Comparison of ENCODE assay signal across 16 cellular contexts in the genomic region with DNA sequence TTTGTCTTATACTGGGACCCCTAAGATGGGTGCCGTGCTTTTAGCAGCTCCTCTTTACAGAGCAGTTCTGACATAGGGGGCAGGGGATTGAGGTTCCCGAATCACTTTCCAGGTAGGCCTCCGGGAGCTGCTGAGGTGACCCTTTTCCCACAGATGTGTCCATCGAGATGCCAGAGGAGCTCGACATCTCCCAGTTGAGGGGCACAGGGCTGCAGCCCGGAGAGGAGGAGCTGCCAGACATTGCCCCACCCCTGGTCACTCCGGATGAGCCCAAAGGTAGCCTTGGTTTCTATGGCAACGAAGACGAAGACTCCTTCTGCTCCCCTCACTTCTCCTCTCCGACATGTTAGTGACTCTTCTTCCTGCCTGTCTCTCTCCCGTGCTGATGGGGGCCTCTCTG. TPM values are rescaled to one million over a fixed set of nuclear protein-coding genes. Genes with fewer than 3 reads are reported as not detected.
DNase-seq lines count a peak whose midpoint lies in the region; FAIRE-seq and TF ChIP-seq lines count a peak whose summit lies in the region.
"Had no signal": no experiment of that assay in that cellular context is flagged by ENCODE, and none has a peak within 500 bp of the region (broad histone marks: within the 10 kb centered on the region; RNA-seq: fewer than 3 reads in every experiment).

No MANE protein-coding gene starts in this region.

- H2BK5ac ChIP-seq in neuronal stem cell (ENCODE audit: low read length), result no peak overlapping the region

- H3K36me3 Mint-ChIP-seq in T-helper 2 cell treated with Interferon-gamma antibody and Interleukin-4, amounts not matched to agents 5 μg/mL and 100 μg/mL, for 36 hours (ENCODE audit: low read depth), result peaks cover 53% of the 10 kb centered on the region
- peaks cover 31% of the 10 kb centered on the region for H3K36me3 Mint-ChIP-seq in astrocyte (ENCODE audit: low read depth, unreplicated experiment)
- peaks cover 46 to 68% of the 10 kb centered on the region in 2 donors for H3K36me3 Mint-ChIP-seq in CD4-positive, alpha-beta memory T cell

- H4K91ac ChIP-seq in neuronal stem cell (ENCODE audit: low read depth, low read length, poor library complexity), result no peak overlapping the region

- no peak overlapping the region for H4K8ac ChIP-seq in neuronal stem cell (ENCODE audit: low read depth, low read length)

- H3K9ac ChIP-seq in astrocyte (ENCODE audit: low read length) (no peak overlapping the region), neuronal stem cell (ENCODE audit: low read depth, low read length, poor library complexity) (no peak overlapping the region)
- H3K9ac ChIP-seq: BLaER1, GM23248 had no signal

- peaks cover 6% of the 10 kb centered on the region for H4K20me1 ChIP-seq in astrocyte (ENCODE audit: insufficient read depth, low read length)

- H3K79me2 ChIP-seq in astrocyte (ENCODE audit: insufficient read depth, low read length), result peaks cover 7% of the 10 kb centered on the region

- H3K23ac ChIP-seq in neuronal stem cell (ENCODE audit: low read depth, low read length, poor library complexity), result peak overlapping the region; percentile 16

- H3K27me3 Mint-ChIP-seq in T-helper 2 cell treated with Interferon-gamma antibody and Interleukin-4, amounts not matched to agents 5 μg/mL and 100 μg/mL, for 36 hours (ENCODE audit: low read depth), result no peaks in the 10 kb centered on the region
- no peaks in the 10 kb centered on the region for H3K27me3 Mint-ChIP-seq in astrocyte (ENCODE audit: low read depth, unreplicated experiment)
- no peaks in the 10 kb centered on the region for H3K27me3 Mint-ChIP-seq in CD4-positive, alpha-beta memory T cell

- FAIRE-seq in astrocyte (lab: Jason Lieb, UNC), result no peak
- FAIRE-seq: GM18507, HepG2, HTR-8/SVneo had no signal

- H2BK120ac ChIP-seq in neuronal stem cell (ENCODE audit: low read depth, low read length), result no peak overlapping the region

- H3K9me3 ChIP-seq in astrocyte (ENCODE audit: insufficient read depth, low read depth, low read length), result no peaks in the 10 kb centered on the region
- peaks cover 0 to 2% of the 10 kb centered on the region in 2 donors for H3K9me3 ChIP-seq in neuronal stem cell (replicated peaks in 1 of 2; ENCODE audit: control insufficient read depth in 2 of 2, insufficient read depth in 1 of 2, low read depth in 1 of 2, low read length in 2 of 2)
- no peaks in the 10 kb centered on the region for H3K9me3 ChIP-seq in CD4-positive, alpha-beta memory T cell (ENCODE audit: control insufficient read depth in 1 of 2, low read length in 2 of 2)
- no peaks in the 10 kb centered on the region for H3K9me3 ChIP-seq in SJCRH30 (replicated peaks)
- H3K9me3 ChIP-seq: BLaER1 had no signal

- DNase-seq in T-helper 2 cell treated with Interferon-gamma antibody and Interleukin-4, amounts not matched to agents 5 μg/mL and 100 μg/mL, for 36 hours (ENCODE audit: low spot score), result no peak
- DNase-seq in T-helper 2 cell (no peak), astrocyte (ENCODE audit: low read depth) (no peak), neuronal stem cell (ENCODE audit: low spot score) (no peak), SJCRH30 (no peak), NCI-H82 treated with DMSO at 0.1 percent for 48 hours (lab: John Stamatoyannopoulos, UW; ENCODE audit: unreplicated experiment) (no peak)
- DNase-seq in CD4-positive, alpha-beta memory T cell, result no peak
- DNase-seq: 8988T, AML-193, DMS53, GM23248, H7 had no signal

- no peak overlapping the region for H2BK12ac ChIP-seq in neuronal stem cell (ENCODE audit: low read length)

- intact Hi-C loops in CD4-positive, alpha-beta memory T cell (cut with micrococcal nuclease), result no loop called here

- H3K4me1 ChIP-seq in astrocyte (ENCODE audit: insufficient read depth, low read length), result peaks cover 7% of the 10 kb centered on the region
- H3K4me1 ChIP-seq in neuronal stem cell (ENCODE audit: control insufficient read depth in 2 of 2, insufficient read depth in 1 of 2, low read depth in 1 of 2, low read length in 2 of 2), result peaks cover 5 to 12% of the 10 kb centered on the region in 2 donors
- H3K4me1 ChIP-seq in CD4-positive, alpha-beta memory T cell (ENCODE audit: insufficient read depth, low read length), result peaks cover 8% of the 10 kb centered on the region
- peaks cover 3% of the 10 kb centered on the region; the same call in 1 of the 2 replicates for H3K4me1 ChIP-seq in SJCRH30

- H2BK15ac ChIP-seq in neuronal stem cell (ENCODE audit: low read length), result no peak overlapping the region

- H3K4me3 Mint-ChIP-seq in T-helper 2 cell treated with Interferon-gamma antibody and Interleukin-4, amounts not matched to agents 5 μg/mL and 100 μg/mL, for 36 hours, result no peak overlapping the region
- no peak overlapping the region for H3K4me3 Mint-ChIP-seq in astrocyte (ENCODE audit: unreplicated experiment)
- no peak overlapping the region for H3K4me3 Mint-ChIP-seq in CD4-positive, alpha-beta memory T cell

- H2AK5ac ChIP-seq in neuronal stem cell (ENCODE audit: low read depth, low read length), result no peak overlapping the region

- POLR2A ChIA-PET in CD4-positive, alpha-beta memory T cell (lab: Charles Lee; ENCODE audit: partially characterized antibody), result interaction anchor here (0.9 to 1.0 kb wide), 2 partner anchors 28 to 85 kb away, joined by 3 read pairs; no protein-coding TSS in a partner anchor

- no peak overlapping the region for H3K18ac ChIP-seq in neuronal stem cell (ENCODE audit: low read length)

- H3K4ac ChIP-seq in neuronal stem cell (ENCODE audit: low read length), result no peak overlapping the region

- peaks cover 7% of the 10 kb centered on the region for H3K4me1 Mint-ChIP-seq in T-helper 2 cell treated with Interferon-gamma antibody and Interleukin-4, amounts not matched to agents 5 μg/mL and 100 μg/mL, for 36 hours (ENCODE audit: low read depth)
- H3K4me1 Mint-ChIP-seq in astrocyte (ENCODE audit: low read depth, unreplicated experiment), result no peaks in the 10 kb centered on the region
- H3K4me1 Mint-ChIP-seq in CD4-positive, alpha-beta memory T cell, result peaks cover 3 to 12% (median 6%) of the 10 kb centered on the region in 4 donors

- no peak overlapping the region for H3K27ac ChIP-seq in astrocyte (ENCODE audit: low read depth, low read length)
- no peak overlapping the region for H3K27ac ChIP-seq in neuronal stem cell (replicated peaks; ENCODE audit: low read length)
- no peak overlapping the region for H3K27ac ChIP-seq in CD4-positive, alpha-beta memory T cell (ENCODE audit: low read depth, low read length)
- H3K27ac ChIP-seq in SJCRH30, result no peak overlapping the region
- H3K27ac ChIP-seq: BLaER1, GM23248 had no signal

- CTCF ChIA-PET in CD4-positive, alpha-beta memory T cell (lab: Charles Lee; ENCODE audit: partially characterized antibody), result interaction anchor here (1.0 to 1.1 kb wide), 3 partner anchors 9 to 28 kb away, joined by 3 read pairs; no protein-coding TSS in a partner anchor

- peaks cover 35% of the 10 kb centered on the region for H3K36me3 ChIP-seq in astrocyte (ENCODE audit: insufficient read depth, low read length)
- peaks cover 51 to 82% of the 10 kb centered on the region in 2 donors for H3K36me3 ChIP-seq in neuronal stem cell (replicated peaks in 1 of 2; ENCODE audit: control insufficient read depth in 2 of 2, insufficient read depth in 2 of 2, low read length in 2 of 2)
- peaks cover 50% of the 10 kb centered on the region for H3K36me3 ChIP-seq in CD4-positive, alpha-beta memory T cell (ENCODE audit: insufficient read depth, low read length)
- peaks cover 44% of the 10 kb centered on the region for H3K36me3 ChIP-seq in SJCRH30

- no peak for TF ChIP-seq CTCF in astrocyte (IDR thresholded peaks at IDR 0.05; ENCODE audit: insufficient read depth, low read depth, low read length)

- no peaks in the 10 kb centered on the region for H3K79me1 ChIP-seq in neuronal stem cell (ENCODE audit: low read depth, low read length)

- no peaks in the 10 kb centered on the region for H3K27me3 ChIP-seq in astrocyte (ENCODE audit: insufficient read depth, low read length)
- no peaks in the 10 kb centered on the region for H3K27me3 ChIP-seq in neuronal stem cell (ENCODE audit: control insufficient read depth in 3 of 3, insufficient read depth in 3 of 3, low read depth in 1 of 3, low read length in 3 of 3)
- no peaks in the 10 kb centered on the region for H3K27me3 ChIP-seq in CD4-positive, alpha-beta memory T cell (ENCODE audit: insufficient read depth, low read length)
- no peaks in the 10 kb centered on the region for H3K27me3 ChIP-seq in SJCRH30
- H3K27me3 ChIP-seq: BLaER1 had no signal

- H3K27ac Mint-ChIP-seq in T-helper 2 cell treated with Interferon-gamma antibody and Interleukin-4, amounts not matched to agents 5 μg/mL and 100 μg/mL, for 36 hours, result peak overlapping the region; percentile 58
- peak overlapping the region; percentile 34 for H3K27ac Mint-ChIP-seq in astrocyte (ENCODE audit: unreplicated experiment)
- peak overlapping the region in 1 of 7 donors; percentile 47 for H3K27ac Mint-ChIP-seq in CD4-positive, alpha-beta memory T cell

- H3K14ac ChIP-seq in neuronal stem cell (ENCODE audit: low read length), result no peak overlapping the region

- H3K4me2 ChIP-seq in astrocyte (ENCODE audit: low read length), result no peak overlapping the region
- no peak overlapping the region for H3K4me2 ChIP-seq in neuronal stem cell (ENCODE audit: insufficient read depth, low read length, poor library complexity, severe bottlenecking)
- H3K4me2 ChIP-seq: BLaER1 had no signal

- H3K9me3 Mint-ChIP-seq in T-helper 2 cell treated with Interferon-gamma antibody and Interleukin-4, amounts not matched to agents 5 μg/mL and 100 μg/mL, for 36 hours, result no peaks in the 10 kb centered on the region
- H3K9me3 Mint-ChIP-seq in astrocyte (ENCODE audit: unreplicated experiment), result no peaks in the 10 kb centered on the region
- H3K9me3 Mint-ChIP-seq in CD4-positive, alpha-beta memory T cell, result no peaks in the 10 kb centered on the region

- H3K4me3 ChIP-seq in astrocyte (ENCODE audit: insufficient read depth, low read depth, low read length) (no peak overlapping the region), neuronal stem cell (ENCODE audit: low read length in 2 of 2) (no peak overlapping the region), SJCRH30 (no peak overlapping the region)
- H3K4me3 ChIP-seq in CD4-positive, alpha-beta memory T cell (ENCODE audit: low read length in 2 of 2), result no peak overlapping the region
- H3K4me3 ChIP-seq: BLaER1, GM23248 had no signal

- no peak overlapping the region for H2AFZ ChIP-seq in astrocyte (ENCODE audit: low read depth, low read length)
- H2AFZ ChIP-seq in neuronal stem cell (ENCODE audit: low read length), result no peak overlapping the region
- H2AFZ ChIP-seq: GM23248 had no signal

- WGBS in neuronal stem cell (ENCODE audit: extremely low coverage in 2 of 2, insufficient read length in 2 of 2, insufficient replicate concordance in 1 of 2), 2 donors, result no CpG with 5 or more reads among the region's 11 CpGs

RNA-seq across cellular contexts. Expression of gene TPI1, which starts 4.3 kb away (rescaled TPM):
- 722 and 791 TPM in 2 replicates for total RNA-seq in astrocyte
- polyA plus RNA-seq in neuronal stem cell (2013, experiment 1 of 2), result 638 TPM
- polyA plus RNA-seq in neuronal stem cell (2013, experiment 2 of 2), result 612 TPM
- total RNA-seq in CD4-positive, alpha-beta memory T cell, result 100 to 1,000 TPM; 155 to 164 TPM
- polyA plus RNA-seq in CD4-positive, alpha-beta memory T cell, result 100 to 1,000 TPM; 572 to 777 TPM
- total RNA-seq in SJCRH30 (2014; rRNA removed; shearing (Covaris generic)), result 1,296 and 1,386 TPM in 2 replicates

RNA-seq across cellular contexts. Expression of gene SPSB2, which starts 10.1 kb away (rescaled TPM):
- 4.9 and 6.2 TPM in 2 replicates for total RNA-seq in astrocyte
- polyA plus RNA-seq in neuronal stem cell (2013, experiment 1 of 2), result 5.7 TPM
- polyA plus RNA-seq in neuronal stem cell (2013, experiment 2 of 2), result 5.5 TPM
- total RNA-seq in CD4-positive, alpha-beta memory T cell, result 10 to 100 TPM; 19.8 to 21.9 TPM
- polyA plus RNA-seq in CD4-positive, alpha-beta memory T cell, result 10 to 100 TPM; 16.6 to 25.5 TPM
- total RNA-seq in SJCRH30 (2014; rRNA removed; shearing (Covaris generic)), result 2.6 and 3.7 TPM in 2 replicates

RNA-seq across cellular contexts. Expression of gene USP5, which starts 11.1 kb away (rescaled TPM):
- 144 and 146 TPM in 2 replicates for total RNA-seq in astrocyte
- polyA plus RNA-seq in neuronal stem cell (2013, experiment 1 of 2), result 80.9 TPM
- polyA plus RNA-seq in neuronal stem cell (2013, experiment 2 of 2), result 82.6 TPM
- total RNA-seq in CD4-positive, alpha-beta memory T cell, result 10 to 100 TPM; 65.2 to 69.3 TPM
- polyA plus RNA-seq in CD4-positive, alpha-beta memory T cell, result 10 to 100 TPM; 53.9 to 73.0 TPM
- total RNA-seq in SJCRH30 (2014; rRNA removed; shearing (Covaris generic)), result 76.7 and 78.0 TPM in 2 replicates

RNA-seq across cellular contexts. Expression of gene CDCA3, which starts 11.9 kb away (rescaled TPM):
- total RNA-seq in astrocyte, result 2.3 and 3.2 TPM in 2 replicates
- polyA plus RNA-seq in neuronal stem cell (2013, experiment 1 of 2), result 81.3 TPM
- polyA plus RNA-seq in neuronal stem cell (2013, experiment 2 of 2), result 79.5 TPM
- 1 to 10 TPM; 1.3 to 2.0 TPM for total RNA-seq in CD4-positive, alpha-beta memory T cell
- polyA plus RNA-seq in CD4-positive, alpha-beta memory T cell, result under 1 TPM; 0.09 to 0.39 TPM
- total RNA-seq in SJCRH30 (2014; rRNA removed; shearing (Covaris generic)), result 96.8 and 104 TPM in 2 replicates

RNA-seq across cellular contexts. Expression of gene GNB3, which starts 22.3 kb away (rescaled TPM):
- 14.5 and 16.6 TPM in 2 replicates for total RNA-seq in astrocyte
- polyA plus RNA-seq in neuronal stem cell (2013, experiment 1 of 2), result 8.6 TPM
- 8.2 TPM for polyA plus RNA-seq in neuronal stem cell (2013, experiment 2 of 2)
- total RNA-seq in CD4-positive, alpha-beta memory T cell, result 1 to 10 TPM; 5.1 to 5.2 TPM
- polyA plus RNA-seq in CD4-positive, alpha-beta memory T cell, result not detected
- 2.2 and 3.2 TPM in 2 replicates for total RNA-seq in SJCRH30 (2014; rRNA removed; shearing (Covaris generic))
